23 cellular contexts compared by ENCODE assay signal in the genomic region with DNA sequence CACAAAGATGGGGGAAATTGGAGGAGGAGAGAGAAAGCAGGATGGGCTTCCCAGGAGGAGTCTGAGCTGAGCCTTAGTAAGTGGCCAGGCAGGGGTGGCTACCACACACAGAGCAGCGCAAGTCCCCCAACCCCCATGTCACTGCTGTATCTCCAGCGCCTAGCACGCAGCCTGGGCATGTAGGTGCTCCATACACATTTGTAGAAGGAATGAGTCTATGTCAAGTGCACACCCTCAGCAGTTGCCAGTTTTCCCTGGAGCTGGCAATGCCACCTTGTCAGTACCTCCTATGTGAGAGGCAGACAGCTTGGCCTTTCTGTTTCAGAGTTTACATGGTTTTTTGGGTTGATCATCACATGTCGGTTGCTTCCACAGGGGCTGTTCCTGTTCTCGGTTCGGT.
A peak's percentile ranks its signal among the peaks of the same experiment; 100 is the strongest.
DNase-seq lines count a peak whose midpoint lies in the region; ATAC-seq, FAIRE-seq and TF ChIP-seq lines count a peak whose summit lies in the region.
"Had no signal": no experiment of that assay in that cellular context is flagged by ENCODE, and none has a peak within 500 bp of the region (broad histone marks: within the 10 kb centered on the region; RNA-seq: fewer than 3 reads in every experiment).

No MANE protein-coding gene starts in this region.

- peak overlapping the region; percentile 53 for H3K27ac Mint-ChIP-seq in neural crest cell (ENCODE audit: unreplicated experiment)
- H3K27ac Mint-ChIP-seq in CD14-positive monocyte = peak overlapping the region in 1 of 7 donors; percentile 17
- no peak overlapping the region for H3K27ac Mint-ChIP-seq in activated CD4-positive, alpha-beta memory T cell treated with anti-CD3 and anti-CD28 coated beads, Interleukin-2, amount 10 ng/mL, durations not matched to agents 7 days and 5 days

- intact Hi-C loops in heart left ventricle (cut with DNase I) = no loop called here
- intact Hi-C loops in left ventricle myocardium inferior (cut with micrococcal nuclease) = no loop called here
- intact Hi-C loops in K562 (cut with micrococcal nuclease) = no loop called here
- intact Hi-C loops in CD14-positive monocyte (cut with micrococcal nuclease) = no loop called here

- H3K9ac ChIP-seq in K562 (ENCODE audit: insufficient read depth in 1 of 2, low read depth in 2 of 2, low read length in 2 of 2) = peak overlapping the region in 1 of 2 experiments; percentile 23; a peak in 1 of 4 replicates

- FAIRE-seq in K562 (lab: Jason Lieb, UNC) = no peak
- FAIRE-seq: GM19239, H54 had no signal

- H3K36me3 Mint-ChIP-seq in neural crest cell (ENCODE audit: low read depth) = peaks cover 5% of the 10 kb centered on the region
- H3K36me3 Mint-ChIP-seq in CD14-positive monocyte = peaks cover 74% of the 10 kb centered on the region in 2 donors
- H3K36me3 Mint-ChIP-seq in activated CD4-positive, alpha-beta memory T cell treated with anti-CD3 and anti-CD28 coated beads, Interleukin-2, amount 10 ng/mL, durations not matched to agents 7 days and 5 days (ENCODE audit: low read depth) = peaks cover 2% of the 10 kb centered on the region

- TF ChIP-seq RAD21 in K562 (CRISPR knock-in tag; conservative IDR thresholded peaks at IDR 0.05 in 1 of 2, IDR thresholded peaks at IDR 0.05 in 1 of 2) = no peak

- no peak overlapping the region for H3K4me2 ChIP-seq in K562 (ENCODE audit: insufficient read depth, low read length)

- H3K9me3 Mint-ChIP-seq in neural crest cell = peaks cover 3% of the 10 kb centered on the region
- peaks cover 0 to 5% (median 0%) of the 10 kb centered on the region in 7 donors for H3K9me3 Mint-ChIP-seq in CD14-positive monocyte
- H3K9me3 Mint-ChIP-seq in activated CD4-positive, alpha-beta memory T cell treated with anti-CD3 and anti-CD28 coated beads, Interleukin-2, amount 10 ng/mL, durations not matched to agents 7 days and 5 days = no peaks in the 10 kb centered on the region
- H3K9me3 Mint-ChIP-seq: IgD-negative memory B cell had no signal

- no peak for DNase-seq in heart left ventricle
- DNase-seq in left ventricle myocardium inferior = no peak
- DNase-seq in NCI-H2029 treated with DMSO at 0.1 percent for 48 hours (lab: John Stamatoyannopoulos, UW) = peak; percentile 60
- no peak for DNase-seq in K562 (ENCODE audit: extremely low read depth in 1 of 4, low spot score in 3 of 4)
- no peak for DNase-seq in neural crest cell (ENCODE audit: low read depth, low spot score)
- DNase-seq in CD14-positive monocyte (ENCODE audit: low spot score) = no peak
- DNase-seq in NCI-H2171 treated with DMSO at 0.1 percent for 48 hours (lab: John Stamatoyannopoulos, UW) = no peak
- DNase-seq in activated CD4-positive, alpha-beta memory T cell treated with anti-CD3 and anti-CD28 coated beads, Interleukin-2, amount 10 ng/mL, durations not matched to agents 7 days and 5 days = no peak
- DNase-seq: C1 segment of cervical spinal cord; Calu3; NCI-H1048; NCI-H1417; NCI-H1694; NCI-H2081 treated with DMSO at 0.1 percent for 48 hours; NCI-H446 treated with DMSO at 0.1 percent for 48 hours; NCI-H526; NK-92 treated with Interleukin-12 subunit alpha and Interleukin-12 subunit beta, amount 100 ng/mL, for 24 hours; PC-3; SJCRH30 had no signal

- CTCF ChIA-PET in K562 (lab: Yijun Ruan, JAX; ENCODE audit: low intra/inter-chr PET ratio) = no interaction called here
- CTCF ChIA-PET in activated CD4-positive, alpha-beta memory T cell treated with anti-CD3 and anti-CD28 coated beads, Interleukin-2, amount 10 ng/mL, durations not matched to agents 7 days and 5 days (lab: Charles Lee) = interaction anchor here (1.0 to 4.2 kb wide), 2 partner anchors 21 to 363 kb away, joined by 3 to 14 read pairs; no protein-coding TSS in a partner anchor

- H3K36me3 ChIP-seq in heart left ventricle (peaks cover 0 to 16% (median under 1%) of the 10 kb centered on the region in 9 donors), left ventricle myocardium inferior (peaks cover 24% of the 10 kb centered on the region), K562 (ENCODE audit: control insufficient read depth, insufficient read depth, low read length) (no peaks in the 10 kb centered on the region)
- H3K36me3 ChIP-seq: SJCRH30 had no signal

- no peak for TF ChIP-seq POLR2A in heart left ventricle (IDR thresholded peaks at IDR 0.05)
- TF ChIP-seq POLR2A in K562 (conservative IDR thresholded peaks at IDR 0.05) = no peak

- H3K4me3 ChIP-seq in heart left ventricle (no peak overlapping the region), left ventricle myocardium inferior (no peak overlapping the region), K562 (no peak overlapping the region)
- H3K4me3 ChIP-seq: SJCRH30 had no signal

- TF ChIP-seq CTCF in heart left ventricle (IDR thresholded peaks at IDR 0.05) (no peak), left ventricle myocardium inferior (IDR thresholded peaks at IDR 0.05; ENCODE audit: borderline replicate concordance) (no peak), K562 (IDR thresholded peaks at IDR 0.05 in 2 of 3, conservative IDR thresholded peaks at IDR 0.05 in 1 of 3; ENCODE audit: insufficient read depth in 2 of 3, low read depth in 1 of 3, low read length in 3 of 3) (no peak), neural crest cell (conservative IDR thresholded peaks at IDR 0.05) (no peak), CD14-positive monocyte (IDR thresholded peaks at IDR 0.05) (no peak)

- H3K79me2 ChIP-seq in K562 (ENCODE audit: control insufficient read depth, insufficient read depth, low read length) = no peaks in the 10 kb centered on the region

- no peak overlapping the region for H3K27ac ChIP-seq in heart left ventricle
- H3K27ac ChIP-seq in left ventricle myocardium inferior (replicated peaks) = no peak overlapping the region
- H3K27ac ChIP-seq in K562 (ENCODE audit: extremely low read depth, low read depth, low read length) = no peak overlapping the region
- H3K27ac ChIP-seq: SJCRH30 had no signal

- in situ Hi-C loops in K562 (cut with MboI) = no loop called here

- H3K27me3 Mint-ChIP-seq in neural crest cell (ENCODE audit: low read depth) (no peaks in the 10 kb centered on the region), CD14-positive monocyte (ENCODE audit: low read depth in 3 of 3) (no peaks in the 10 kb centered on the region)
- H3K27me3 Mint-ChIP-seq in activated CD4-positive, alpha-beta memory T cell treated with anti-CD3 and anti-CD28 coated beads, Interleukin-2, amount 10 ng/mL, durations not matched to agents 7 days and 5 days = no peaks in the 10 kb centered on the region
- H3K27me3 Mint-ChIP-seq: IgD-negative memory B cell had no signal

- POLR2A ChIA-PET in K562 (lab: Yijun Ruan, JAX) = interaction anchor here (0.7 kb wide), 1 partner anchor 971 kb away, joined by 3 read pairs; no protein-coding TSS in a partner anchor
- POLR2A ChIA-PET in activated CD4-positive, alpha-beta memory T cell treated with anti-CD3 and anti-CD28 coated beads, Interleukin-2, amount 10 ng/mL, durations not matched to agents 7 days and 5 days (lab: Charles Lee) = no interaction called here

- H2AFZ ChIP-seq in K562 (ENCODE audit: low read depth, low read length) = no peak overlapping the region

- H3K9me3 ChIP-seq in heart left ventricle (peaks cover 0 to 8% (median 0%) of the 10 kb centered on the region in 12 donors), left ventricle myocardium inferior (replicated peaks) (peaks cover 5% of the 10 kb centered on the region), K562 (replicated peaks; ENCODE audit: control insufficient read depth, insufficient read depth, low read depth, low read length) (no peaks in the 10 kb centered on the region)
- H3K9me3 ChIP-seq: SJCRH30 had no signal

- no peaks in the 10 kb centered on the region for H3K27me3 ChIP-seq in heart left ventricle
- H3K27me3 ChIP-seq in left ventricle myocardium inferior (ENCODE audit: low read depth) = no peaks in the 10 kb centered on the region
- no peaks in the 10 kb centered on the region; a peak in 1 of 5 replicates for H3K27me3 ChIP-seq in K562 (ENCODE audit: control insufficient read depth in 2 of 2, insufficient read depth in 2 of 2, low read length in 2 of 2)
- H3K27me3 ChIP-seq: SJCRH30 had no signal

- 75 to 90% (median 82%) methylated on average over 6 of the region's 6 CpGs for WGBS in heart left ventricle, 4 donors
- 74% methylated on average over 6 of the region's 6 CpGs for WGBS in K562 (ENCODE audit: insufficient coverage, low coverage, missing lambda C conversion rate)

- ATAC-seq in heart left ventricle (peak in 3 of 4 donors; percentile 21 to 42 (median 32)), K562 (no peak)
- ATAC-seq: PC-3, SK-N-SH treated with all-trans-retinoic acid at 6 μM for 48 hours had no signal

- H3K9me1 ChIP-seq in K562 (ENCODE audit: control insufficient read depth, insufficient read depth, low read length) = peaks cover 3% of the 10 kb centered on the region

- BruUV-seq in K562 (replicated peaks; lab: Mats Ljungman, UMichigan) = no TSS peak

- H3K4me1 Mint-ChIP-seq in neural crest cell (peaks cover 19% of the 10 kb centered on the region), CD14-positive monocyte (peaks cover 44% of the 10 kb centered on the region)
- peaks cover 28% of the 10 kb centered on the region for H3K4me1 Mint-ChIP-seq in activated CD4-positive, alpha-beta memory T cell treated with anti-CD3 and anti-CD28 coated beads, Interleukin-2, amount 10 ng/mL, durations not matched to agents 7 days and 5 days

- TF ChIP-seq EP300 in K562 (IDR thresholded peaks at IDR 0.05; ENCODE audit: low read length) = no peak

- H3K4me3 Mint-ChIP-seq in neural crest cell = no peak overlapping the region
- H3K4me3 Mint-ChIP-seq in CD14-positive monocyte = no peak overlapping the region
- H3K4me3 Mint-ChIP-seq in activated CD4-positive, alpha-beta memory T cell treated with anti-CD3 and anti-CD28 coated beads, Interleukin-2, amount 10 ng/mL, durations not matched to agents 7 days and 5 days = no peak overlapping the region
- H3K4me3 Mint-ChIP-seq: IgD-negative memory B cell had no signal

- peaks cover 0 to 34% (median 4%) of the 10 kb centered on the region in 12 donors for H3K4me1 ChIP-seq in heart left ventricle
- peaks cover 52% of the 10 kb centered on the region for H3K4me1 ChIP-seq in left ventricle myocardium inferior
- no peaks in the 10 kb centered on the region; a peak in 1 of 5 replicates for H3K4me1 ChIP-seq in K562 (replicated peaks in 1 of 2; ENCODE audit: control insufficient read depth in 2 of 2, insufficient read depth in 2 of 2, low read length in 2 of 2)
- H3K4me1 ChIP-seq: SJCRH30 had no signal

- H4K20me1 ChIP-seq in K562 (replicated peaks; ENCODE audit: control insufficient read depth, insufficient read depth, low read length) = no peaks in the 10 kb centered on the region

TF ChIP-seq in K562, 482 proteins besides CTCF, POLR2A, EP300 and RAD21:
- TF ChIP-seq IRF2 (CRISPR knock-in tag; IDR thresholded peaks at IDR 0.05) (peak; percentile 30; the same call in 1 of the 2 replicates), HNRNPH1 (optimal IDR thresholded peaks at IDR 0.05; ENCODE audit: low read depth, low read length) (no peak), ZNF124 (CRISPR knock-in tag; IDR thresholded peaks at IDR 0.05) (0 out of 2 replicates have a peak, but pooled peaks have one; percentile 44), OTX1 (CRISPR knock-in tag; IDR thresholded peaks at IDR 0.05) (no peak)
